ENCODE assay signal across 8 cellular contexts in genomic region chr17:64357191-64357981, GRCh38. TPM values are rescaled to one million over a fixed set of nuclear protein-coding genes. Genes with fewer than 3 reads are reported as not detected.
DNase-seq lines count a peak whose midpoint lies in the region; ATAC-seq, FAIRE-seq and TF ChIP-seq lines count a peak whose summit lies in the region.

No MANE protein-coding gene starts in this region.

- no peak for FAIRE-seq in bronchial epithelial cell (lab: Jason Lieb, UNC)

- no peaks in the 10 kb centered on the region for H3K27me3 ChIP-seq in bronchial epithelial cell (ENCODE audit: control insufficient read depth, insufficient read depth, low read length)

- DNase-seq in AG10803 (ENCODE audit: low read depth): peak; percentile 100
- peak; percentile 74 for DNase-seq in NCI-H2107 treated with DMSO at 0.1 percent for 48 hours (lab: John Stamatoyannopoulos, UW; ENCODE audit: unreplicated experiment)
- DNase-seq in bronchial epithelial cell (ENCODE audit: low read depth): peak; percentile 24
- peak; percentile 53 for DNase-seq in mesenteric fat pad (ENCODE audit: low spot score)
- DNase-seq in AML-193 (lab: John Stamatoyannopoulos, UW): no peak

- no peak overlapping the region for H3K4me3 ChIP-seq in AG10803 (ENCODE audit: low read length)
- H3K4me3 ChIP-seq in bronchial epithelial cell (ENCODE audit: low read depth, low read length): no peak overlapping the region

- H3K36me3 ChIP-seq in bronchial epithelial cell (ENCODE audit: control insufficient read depth, insufficient read depth, low read length): no peaks in the 10 kb centered on the region

- ATAC-seq in activated CD4-positive, CD25-positive, alpha-beta regulatory T cell treated with anti-CD3 and anti-CD28 coated beads, Interleukin-2, amount 50 U/mL, for 24 hours: no peak
- ATAC-seq in HG02884 (IDR thresholded peaks at IDR 0.05; ENCODE audit: unreplicated experiment) (no peak), GM19023 (IDR thresholded peaks at IDR 0.05; ENCODE audit: unreplicated experiment) (no peak)

- TF ChIP-seq CTCF in AG10803 (conservative IDR thresholded peaks at IDR 0.05; ENCODE audit: low read length): no peak; the same call in 1 of the 2 replicates
- TF ChIP-seq CTCF in bronchial epithelial cell (IDR thresholded peaks at IDR 0.05; ENCODE audit: insufficient read depth, low read length, severe bottlenecking): no peak

RNA-seq across cellular contexts. Expression of gene PECAM1, which starts 33.3 kb away (rescaled TPM):
- under 0.01 TPM in 1 of 2 replicates, not detected in the other for total RNA-seq in bronchial epithelial cell
- total RNA-seq in mesenteric fat pad: 367 TPM

Comparison
In these comparisons a context has a peak if more than half of its experiments do, and no peak if none do; other contexts are left out.
1. DNase-seq: peak in AG10803 (single experiment), NCI-H2107 treated with DMSO at 0.1 percent for 48 hours (single experiment), bronchial epithelial cell (single experiment) and mesenteric fat pad (single experiment); none in AML-193 (0 of 2).
2. RNA of gene PECAM1, which starts 33.3 kb away (total RNA-seq): 367 TPM in mesenteric fat pad (single experiment); under 0.01 TPM in bronchial epithelial cell; every median in the first group is over 100 times any median in the second.